Comparison of ENCODE assay signal across 16 cellular contexts in the genomic region with DNA sequence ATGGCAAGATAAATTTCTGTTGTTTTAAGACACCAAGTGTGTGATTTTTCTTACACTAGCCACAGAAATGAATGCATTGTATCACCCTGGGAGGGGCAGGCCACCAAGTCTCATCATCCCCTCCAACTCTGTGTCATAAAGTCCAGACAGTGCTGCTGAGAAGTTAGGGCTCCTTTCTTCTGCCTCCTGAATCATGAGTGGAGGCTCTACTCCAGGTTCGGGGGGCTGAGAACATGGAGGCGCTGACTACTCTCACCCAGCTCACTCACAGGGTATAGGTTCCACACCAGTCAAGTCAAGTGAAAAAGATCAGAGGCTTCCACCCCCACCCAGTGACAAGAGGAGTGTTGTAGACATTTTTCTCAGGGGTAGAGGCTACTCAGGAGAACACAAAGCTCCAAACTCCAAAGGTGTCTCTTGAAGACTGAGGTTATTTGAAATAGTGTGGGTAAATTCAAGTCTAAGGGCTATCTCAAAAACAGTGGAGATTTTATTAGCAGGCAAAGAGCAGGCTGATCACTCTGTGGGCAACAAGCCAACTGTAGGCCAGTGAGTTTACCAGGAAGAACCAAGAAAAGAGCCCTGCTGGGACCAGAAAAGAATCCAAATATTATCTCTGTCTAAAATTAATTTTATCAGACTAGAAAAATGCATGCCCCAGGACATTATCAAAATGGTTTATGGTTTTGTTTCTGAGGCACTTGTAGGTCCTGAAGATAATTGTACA.
A peak's percentile ranks its signal among the peaks of the same experiment; 100 is the strongest.
DNase-seq lines count a peak whose midpoint lies in the region; ATAC-seq and TF ChIP-seq lines count a peak whose summit lies in the region.
"Had no signal": no experiment of that assay in that cellular context is flagged by ENCODE, and none has a peak within 500 bp of the region (broad histone marks: within the 10 kb centered on the region; RNA-seq: fewer than 3 reads in every experiment).

No MANE protein-coding gene starts in this region.

- peak; percentile 52 for DNase-seq in BE2C
- DNase-seq in ELF-1 (ENCODE audit: low read depth, low spot score): peak; percentile 0
- DNase-seq in chondrocyte (ENCODE audit: low spot score): peak; percentile 20
- DNase-seq in myocyte (ENCODE audit: low read depth): peak; percentile 6
- DNase-seq in iPS-NIHi11 (ENCODE audit: low spot score): no peak
- DNase-seq in GF-D8 (lab: John Stamatoyannopoulos, UW): no peak
- DNase-seq: H7, IMR-90, MV-4-11, NCI-H1417 treated with DMSO at 0.1 percent for 48 hours, NCI-H2029 treated with DMSO at 0.1 percent for 48 hours, NCI-H2227 treated with DMSO at 0.1 percent for 48 hours, NCI-H526 treated with DMSO at 0.1 percent for 48 hours had no signal

- peaks cover 12% of the 10 kb centered on the region for H3K4me1 Mint-ChIP-seq in chondrocyte (ENCODE audit: low read depth)

- no peaks in the 10 kb centered on the region for H3K36me3 Mint-ChIP-seq in chondrocyte (ENCODE audit: low read depth)

- no peaks in the 10 kb centered on the region; the same call in 1 of the 2 replicates for H3K9me3 ChIP-seq in BE2C

- no peaks in the 10 kb centered on the region for H3K27me3 Mint-ChIP-seq in chondrocyte (ENCODE audit: low read depth)

- no peak overlapping the region for H3K4me3 ChIP-seq in BE2C (ENCODE audit: low read depth, low read length)
- H3K4me3 ChIP-seq: BLaER1 treated with 17β-estradiol and CSF1 and Interleukin-3, amounts not matched to agents 10 nM and 100 nM had no signal

- no peaks in the 10 kb centered on the region for H3K36me3 ChIP-seq in BE2C
- H3K36me3 ChIP-seq: BLaER1 treated with 17β-estradiol and CSF1 and Interleukin-3, amounts not matched to agents 10 nM and 100 nM had no signal

- ATAC-seq in HG03196 (IDR thresholded peaks at IDR 0.05; ENCODE audit: unreplicated experiment): no peak
- no peak for ATAC-seq in HG02973 (IDR thresholded peaks at IDR 0.05; ENCODE audit: unreplicated experiment)

- H3K27ac Mint-ChIP-seq in chondrocyte (ENCODE audit: unreplicated experiment): no peak overlapping the region

- peaks cover 8% of the 10 kb centered on the region for H3K9me3 Mint-ChIP-seq in chondrocyte (ENCODE audit: low read depth)

- TF ChIP-seq CTCF in BE2C (IDR thresholded peaks at IDR 0.05; ENCODE audit: low read depth, low read length) (no peak), chondrocyte (IDR thresholded peaks at IDR 0.05) (no peak)

- peaks cover 33% of the 10 kb centered on the region for H3K4me1 ChIP-seq in BE2C

- no peak overlapping the region for H3K4me3 Mint-ChIP-seq in chondrocyte (ENCODE audit: unreplicated experiment)

- no peaks in the 10 kb centered on the region for H3K27me3 ChIP-seq in BE2C
- H3K27me3 ChIP-seq: BLaER1 treated with 17β-estradiol and CSF1 and Interleukin-3, amounts not matched to agents 10 nM and 100 nM had no signal

Comparison
In these comparisons a context has a peak if more than half of its experiments do, and no peak if none do; other contexts are left out.
1. DNase-seq: peak in BE2C (single experiment), ELF-1 (single experiment), chondrocyte (single experiment) and myocyte (single experiment); none in iPS-NIHi11 (single experiment) and GF-D8 (single experiment).